Comparison of ENCODE assay signal across 8 cellular contexts in genomic region chr14:104639889-104640548, GRCh38. TPM values are rescaled to one million over a fixed set of nuclear protein-coding genes. Genes with fewer than 3 reads are reported as not detected.
DNase-seq lines count a peak whose midpoint lies in the region; ATAC-seq and TF ChIP-seq lines count a peak whose summit lies in the region.

No MANE protein-coding gene starts in this region.

- H3K27ac ChIP-seq in 22Rv1 (no peak overlapping the region), WERI-Rb-1 (no peak overlapping the region)

- no peaks in the 10 kb centered on the region for H3K27me3 ChIP-seq in WERI-Rb-1 (ENCODE audit: insufficient read depth, low read depth, severe bottlenecking)
- peaks cover 25% of the 10 kb centered on the region for H3K27me3 ChIP-seq in kidney epithelial cell (ENCODE audit: control insufficient read depth, insufficient read depth, low read length)

- ATAC-seq in GM21526 (IDR thresholded peaks at IDR 0.05; ENCODE audit: low FRiP score, unreplicated experiment) = no peak

- peak; percentile 98 for TF ChIP-seq CTCF in 22Rv1 (IDR thresholded peaks at IDR 0.05)
- TF ChIP-seq CTCF in GM12864 (IDR thresholded peaks at IDR 0.05; ENCODE audit: low read depth, low read length, missing control alignments) = peak; percentile 92
- TF ChIP-seq CTCF in WERI-Rb-1 (IDR thresholded peaks at IDR 0.05; ENCODE audit: low read depth, low read length) = peak; percentile 98
- TF ChIP-seq CTCF in kidney epithelial cell (IDR thresholded peaks at IDR 0.05; ENCODE audit: insufficient read depth, low read length, poor library complexity, severe bottlenecking) = peak; percentile 97

- no peak overlapping the region for H3K4me3 ChIP-seq in GM12864 (ENCODE audit: low read depth, low read length)
- H3K4me3 ChIP-seq in WERI-Rb-1 (ENCODE audit: low read depth, low read length) = peak overlapping the region; percentile 7; the same call in 1 of the 2 replicates
- no peak overlapping the region for H3K4me3 ChIP-seq in kidney epithelial cell (ENCODE audit: low read depth, low read length)

- DNase-seq in GM12864 (ENCODE audit: low read depth) = no peak
- peak; percentile 81 for DNase-seq in NCI-H1694 treated with DMSO at 0.1 percent for 48 hours (lab: John Stamatoyannopoulos, UW)
- peak; percentile 80 for DNase-seq in WERI-Rb-1
- DNase-seq in central memory CD4-positive, alpha-beta T cell = peak; percentile 31
- DNase-seq in kidney epithelial cell (ENCODE audit: low read depth) = no peak
- DNase-seq in stimulated activated CD4-positive, alpha-beta T cell treated with anti-CD3 and anti-CD28 coated beads, TNF-alpha, amount 100 ng/mL, for 24 hours (ENCODE audit: low read depth in 3 of 3) = peak in 2 of 3 experiments; percentile 13 to 46

- no peaks in the 10 kb centered on the region for H3K9me3 ChIP-seq in WERI-Rb-1 (ENCODE audit: severe bottlenecking)

- H3K36me3 ChIP-seq in WERI-Rb-1 = no peaks in the 10 kb centered on the region
- H3K36me3 ChIP-seq in kidney epithelial cell (ENCODE audit: control insufficient read depth, insufficient read depth, low read length) = no peaks in the 10 kb centered on the region

RNA-seq across cellular contexts. Expression of gene TMEM179, which starts 35.4 kb away (rescaled TPM):
- total RNA-seq in kidney epithelial cell = not detected in 2 replicates

RNA-seq across cellular contexts. Expression of gene INF2, which starts 49.4 kb away (rescaled TPM):
- 109 and 131 TPM in 2 replicates for total RNA-seq in kidney epithelial cell

Comparison
In these comparisons a context has a peak if more than half of its experiments do, and no peak if none do; other contexts are left out.
1. DNase-seq: peak in NCI-H1694 treated with DMSO at 0.1 percent for 48 hours (single experiment), WERI-Rb-1 (single experiment), central memory CD4-positive, alpha-beta T cell (single experiment) and stimulated activated CD4-positive, alpha-beta T cell treated with anti-CD3 and anti-CD28 coated beads, TNF-alpha, amount 100 ng/mL, for 24 hours (2 of 3); none in GM12864 (single experiment) and kidney epithelial cell (single experiment).
2. Peak in every context shown above with its lines, with median percentiles within 50 percentile points of each other: CTCF ChIP-seq.